8 cellular contexts compared by ENCODE assay signal in genomic region chr7:121547341-121548092, GRCh38.
DNase-seq lines count a peak whose midpoint lies in the region; ATAC-seq and TF ChIP-seq lines count a peak whose summit lies in the region.

No MANE protein-coding gene starts in this region.

- H3K4me1 ChIP-seq in left ventricle myocardium inferior, result no peaks in the 10 kb centered on the region

- H3K27ac ChIP-seq in left ventricle myocardium inferior (replicated peaks), result no peak overlapping the region

- H3K4me3 ChIP-seq in left ventricle myocardium inferior (no peak overlapping the region), skeletal muscle cell (ENCODE audit: low read depth, low read length) (no peak overlapping the region)

- H3K4me3 Mint-ChIP-seq in activated naive CD8-positive, alpha-beta T cell treated with anti-CD3 and anti-CD28 coated beads, Interleukin-2, amount 50 U/mL, for 24 hours, result no peak overlapping the region

- H3K27me3 ChIP-seq in left ventricle myocardium inferior (ENCODE audit: low read depth), result no peaks in the 10 kb centered on the region

- peaks cover 4% of the 10 kb centered on the region for H3K27me3 Mint-ChIP-seq in activated naive CD8-positive, alpha-beta T cell treated with anti-CD3 and anti-CD28 coated beads, Interleukin-2, amount 50 U/mL, for 24 hours

- H3K36me3 ChIP-seq in left ventricle myocardium inferior, result no peaks in the 10 kb centered on the region

- peak; percentile 85 for ATAC-seq in GM19023 (IDR thresholded peaks at IDR 0.05; ENCODE audit: unreplicated experiment)
- ATAC-seq in HG03097 (IDR thresholded peaks at IDR 0.05; ENCODE audit: low FRiP score, unreplicated experiment), result peak; percentile 62
- ATAC-seq in activated naive CD8-positive, alpha-beta T cell treated with anti-CD3 and anti-CD28 coated beads, Interleukin-2, amount 50 U/mL, for 24 hours, result peak; percentile 62

- peak; percentile 2 for DNase-seq in CMK (ENCODE audit: low read depth)
- peak; percentile 61 for DNase-seq in NCI-H2107 treated with DMSO at 0.1 percent for 48 hours (lab: John Stamatoyannopoulos, UW; ENCODE audit: unreplicated experiment)
- DNase-seq in activated naive CD8-positive, alpha-beta T cell treated with anti-CD3 and anti-CD28 coated beads, Interleukin-2, amount 50 U/mL, for 24 hours, result no peak
- no peak for DNase-seq in left ventricle myocardium inferior
- DNase-seq in skeletal muscle cell (ENCODE audit: low read depth), result peak; percentile 30
- no peak for DNase-seq in COLO668 (lab: John Stamatoyannopoulos, UW; ENCODE audit: unreplicated experiment)

- peaks cover 4% of the 10 kb centered on the region for H3K9me3 ChIP-seq in left ventricle myocardium inferior (replicated peaks)

- H3K36me3 Mint-ChIP-seq in activated naive CD8-positive, alpha-beta T cell treated with anti-CD3 and anti-CD28 coated beads, Interleukin-2, amount 50 U/mL, for 24 hours (ENCODE audit: low read depth), result peaks cover 3% of the 10 kb centered on the region

- H3K27ac Mint-ChIP-seq in activated naive CD8-positive, alpha-beta T cell treated with anti-CD3 and anti-CD28 coated beads, Interleukin-2, amount 50 U/mL, for 24 hours, result no peak overlapping the region

- peaks cover 37% of the 10 kb centered on the region for H3K4me1 Mint-ChIP-seq in activated naive CD8-positive, alpha-beta T cell treated with anti-CD3 and anti-CD28 coated beads, Interleukin-2, amount 50 U/mL, for 24 hours

- intact Hi-C loops in left ventricle myocardium inferior (cut with micrococcal nuclease), result loop anchor here (2.0 kb wide), 1 partner anchor 181 kb away; no protein-coding TSS in a partner anchor

- TF ChIP-seq CTCF in left ventricle myocardium inferior (IDR thresholded peaks at IDR 0.05; ENCODE audit: borderline replicate concordance), result peak; percentile 87

- peaks cover 4% of the 10 kb centered on the region for H3K9me3 Mint-ChIP-seq in activated naive CD8-positive, alpha-beta T cell treated with anti-CD3 and anti-CD28 coated beads, Interleukin-2, amount 50 U/mL, for 24 hours

Comparison
In these comparisons a context has a peak if more than half of its experiments do, and no peak if none do; other contexts are left out.
1. DNase-seq: peak in CMK (single experiment), NCI-H2107 treated with DMSO at 0.1 percent for 48 hours (single experiment) and skeletal muscle cell (single experiment); none in activated naive CD8-positive, alpha-beta T cell treated with anti-CD3 and anti-CD28 coated beads, Interleukin-2, amount 50 U/mL, for 24 hours (single experiment), left ventricle myocardium inferior (single experiment) and COLO668 (single experiment).
2. Peak in every context shown above with its lines, with median percentiles within 50 percentile points of each other: ATAC-seq.